ENCODE assay signal across 1 cellular context in the genomic region with DNA sequence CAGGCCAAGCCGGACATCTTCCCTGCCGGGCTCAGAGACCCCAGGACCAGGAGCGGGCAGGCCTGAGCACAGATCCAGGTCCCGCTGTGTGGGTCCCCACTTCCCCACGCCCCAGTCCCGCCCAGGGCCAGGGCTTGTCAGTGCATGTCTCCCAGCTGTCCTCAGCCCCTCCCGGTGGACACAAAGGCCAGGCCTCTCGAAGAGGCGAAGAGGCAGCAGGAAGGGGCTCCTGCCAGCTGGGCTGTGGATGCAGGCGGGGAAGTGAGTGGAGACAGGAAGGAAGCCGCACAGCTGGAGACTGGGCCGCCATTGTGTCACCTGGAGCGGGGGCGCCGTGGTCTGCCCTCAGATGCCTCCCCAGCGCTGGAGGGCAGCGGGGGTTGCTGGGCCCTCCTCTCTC.
TF ChIP-seq lines count a peak whose summit lies in the region.

No MANE protein-coding gene starts in this region.

TF ChIP-seq in WTC11, 78 proteins besides CTCF, POLR2A, EP300 and RAD21 (continued from another document and continues in another):
- TF ChIP-seq, protein P1, sequence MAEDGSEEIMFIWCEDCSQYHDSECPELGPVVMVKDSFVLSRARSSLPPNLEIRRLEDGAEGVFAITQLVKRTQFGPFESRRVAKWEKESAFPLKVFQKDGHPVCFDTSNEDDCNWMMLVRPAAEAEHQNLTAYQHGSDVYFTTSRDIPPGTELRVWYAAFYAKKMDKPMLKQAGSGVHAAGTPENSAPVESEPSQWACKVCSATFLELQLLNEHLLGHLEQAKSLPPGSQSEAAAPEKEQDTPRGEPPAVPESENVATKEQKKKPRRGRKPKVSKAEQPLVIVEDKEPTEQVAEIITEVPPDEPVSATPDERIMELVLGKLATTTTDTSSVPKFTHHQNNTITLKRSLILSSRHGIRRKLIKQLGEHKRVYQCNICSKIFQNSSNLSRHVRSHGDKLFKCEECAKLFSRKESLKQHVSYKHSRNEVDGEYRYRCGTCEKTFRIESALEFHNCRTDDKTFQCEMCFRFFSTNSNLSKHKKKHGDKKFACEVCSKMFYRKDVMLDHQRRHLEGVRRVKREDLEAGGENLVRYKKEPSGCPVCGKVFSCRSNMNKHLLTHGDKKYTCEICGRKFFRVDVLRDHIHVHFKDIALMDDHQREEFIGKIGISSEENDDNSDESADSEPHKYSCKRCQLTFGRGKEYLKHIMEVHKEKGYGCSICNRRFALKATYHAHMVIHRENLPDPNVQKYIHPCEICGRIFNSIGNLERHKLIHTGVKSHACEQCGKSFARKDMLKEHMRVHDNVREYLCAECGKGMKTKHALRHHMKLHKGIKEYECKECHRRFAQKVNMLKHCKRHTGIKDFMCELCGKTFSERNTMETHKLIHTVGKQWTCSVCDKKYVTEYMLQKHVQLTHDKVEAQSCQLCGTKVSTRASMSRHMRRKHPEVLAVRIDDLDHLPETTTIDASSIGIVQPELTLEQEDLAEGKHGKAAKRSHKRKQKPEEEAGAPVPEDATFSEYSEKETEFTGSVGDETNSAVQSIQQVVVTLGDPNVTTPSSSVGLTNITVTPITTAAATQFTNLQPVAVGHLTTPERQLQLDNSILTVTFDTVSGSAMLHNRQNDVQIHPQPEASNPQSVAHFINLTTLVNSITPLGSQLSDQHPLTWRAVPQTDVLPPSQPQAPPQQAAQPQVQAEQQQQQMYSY (CRISPR knock-in tag; IDR thresholded peaks at IDR 0.05): no peak; the same call in 1 of the 2 replicates
- TF ChIP-seq SOX15 (CRISPR knock-in tag; IDR thresholded peaks at IDR 0.05): no peak
- no peak for TF ChIP-seq ZNF671 (CRISPR knock-in tag; IDR thresholded peaks at IDR 0.05)
- TF ChIP-seq MYBL2 (CRISPR knock-in tag; IDR thresholded peaks at IDR 0.05): no peak
- no peak for TF ChIP-seq ELF4 (CRISPR knock-in tag; IDR thresholded peaks at IDR 0.05; ENCODE audit: low read depth)
- no peak for TF ChIP-seq TCF7 (CRISPR knock-in tag; IDR thresholded peaks at IDR 0.05; ENCODE audit: low read depth)
- TF ChIP-seq, protein P2, sequence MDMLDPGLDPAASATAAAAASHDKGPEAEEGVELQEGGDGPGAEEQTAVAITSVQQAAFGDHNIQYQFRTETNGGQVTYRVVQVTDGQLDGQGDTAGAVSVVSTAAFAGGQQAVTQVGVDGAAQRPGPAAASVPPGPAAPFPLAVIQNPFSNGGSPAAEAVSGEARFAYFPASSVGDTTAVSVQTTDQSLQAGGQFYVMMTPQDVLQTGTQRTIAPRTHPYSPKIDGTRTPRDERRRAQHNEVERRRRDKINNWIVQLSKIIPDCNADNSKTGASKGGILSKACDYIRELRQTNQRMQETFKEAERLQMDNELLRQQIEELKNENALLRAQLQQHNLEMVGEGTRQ (CRISPR knock-in tag; IDR thresholded peaks at IDR 0.05): no peak
- no peak for TF ChIP-seq ZNF281 (CRISPR knock-in tag; IDR thresholded peaks at IDR 0.05)
- peak; percentile 72 for TF ChIP-seq ZNF423 (CRISPR knock-in tag; IDR thresholded peaks at IDR 0.05)
- TF ChIP-seq E2F1 (CRISPR knock-in tag; IDR thresholded peaks at IDR 0.05): no peak
- TF ChIP-seq USF1 (CRISPR knock-in tag; IDR thresholded peaks at IDR 0.05): no peak
- TF ChIP-seq NR3C1 (CRISPR knock-in tag; conservative IDR thresholded peaks at IDR 0.05; ENCODE audit: low read depth): no peak
- no peak for TF ChIP-seq ZNF138 (CRISPR knock-in tag; conservative IDR thresholded peaks at IDR 0.05)
- TF ChIP-seq, protein P3, sequence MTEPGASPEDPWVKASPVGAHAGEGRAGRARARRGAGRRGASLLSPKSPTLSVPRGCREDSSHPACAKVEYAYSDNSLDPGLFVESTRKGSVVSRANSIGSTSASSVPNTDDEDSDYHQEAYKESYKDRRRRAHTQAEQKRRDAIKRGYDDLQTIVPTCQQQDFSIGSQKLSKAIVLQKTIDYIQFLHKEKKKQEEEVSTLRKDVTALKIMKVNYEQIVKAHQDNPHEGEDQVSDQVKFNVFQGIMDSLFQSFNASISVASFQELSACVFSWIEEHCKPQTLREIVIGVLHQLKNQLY (CRISPR knock-in tag; IDR thresholded peaks at IDR 0.05): no peak
- TF ChIP-seq OVOL2 (CRISPR knock-in tag; IDR thresholded peaks at IDR 0.05; ENCODE audit: borderline replicate concordance): no peak
- no peak for TF ChIP-seq ZNF416 (CRISPR knock-in tag; IDR thresholded peaks at IDR 0.05)
- no peak for TF ChIP-seq HMGA2 (CRISPR knock-in tag; IDR thresholded peaks at IDR 0.05)
- no peak for TF ChIP-seq JAZF1 (CRISPR knock-in tag; IDR thresholded peaks at IDR 0.05)
- TF ChIP-seq CREB1 (CRISPR knock-in tag; IDR thresholded peaks at IDR 0.05): no peak
- 0 out of 2 replicates have a peak, but pooled peaks have one; percentile 18 for TF ChIP-seq MAX (CRISPR knock-in tag; IDR thresholded peaks at IDR 0.05)
- TF ChIP-seq, protein P4, sequence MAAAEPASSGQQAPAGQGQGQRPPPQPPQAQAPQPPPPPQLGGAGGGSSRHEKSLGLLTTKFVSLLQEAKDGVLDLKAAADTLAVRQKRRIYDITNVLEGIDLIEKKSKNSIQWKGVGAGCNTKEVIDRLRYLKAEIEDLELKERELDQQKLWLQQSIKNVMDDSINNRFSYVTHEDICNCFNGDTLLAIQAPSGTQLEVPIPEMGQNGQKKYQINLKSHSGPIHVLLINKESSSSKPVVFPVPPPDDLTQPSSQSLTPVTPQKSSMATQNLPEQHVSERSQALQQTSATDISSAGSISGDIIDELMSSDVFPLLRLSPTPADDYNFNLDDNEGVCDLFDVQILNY (CRISPR knock-in tag; IDR thresholded peaks at IDR 0.05): 0 out of 2 replicates have a peak, but pooled peaks have one; percentile 55
- TF ChIP-seq NFATC4 (CRISPR knock-in tag; IDR thresholded peaks at IDR 0.05): no peak
- peak; percentile 99 for TF ChIP-seq ETV6 (CRISPR knock-in tag; IDR thresholded peaks at IDR 0.05)
- no peak for TF ChIP-seq ZMAT4 (CRISPR knock-in tag; IDR thresholded peaks at IDR 0.05)
- TF ChIP-seq FOXJ3 (CRISPR knock-in tag; IDR thresholded peaks at IDR 0.05; ENCODE audit: borderline replicate concordance): no peak
- no peak for TF ChIP-seq TEAD4 (CRISPR knock-in tag; IDR thresholded peaks at IDR 0.05)
- no peak for TF ChIP-seq AR (CRISPR knock-in tag; IDR thresholded peaks at IDR 0.05)
- TF ChIP-seq, protein P5, sequence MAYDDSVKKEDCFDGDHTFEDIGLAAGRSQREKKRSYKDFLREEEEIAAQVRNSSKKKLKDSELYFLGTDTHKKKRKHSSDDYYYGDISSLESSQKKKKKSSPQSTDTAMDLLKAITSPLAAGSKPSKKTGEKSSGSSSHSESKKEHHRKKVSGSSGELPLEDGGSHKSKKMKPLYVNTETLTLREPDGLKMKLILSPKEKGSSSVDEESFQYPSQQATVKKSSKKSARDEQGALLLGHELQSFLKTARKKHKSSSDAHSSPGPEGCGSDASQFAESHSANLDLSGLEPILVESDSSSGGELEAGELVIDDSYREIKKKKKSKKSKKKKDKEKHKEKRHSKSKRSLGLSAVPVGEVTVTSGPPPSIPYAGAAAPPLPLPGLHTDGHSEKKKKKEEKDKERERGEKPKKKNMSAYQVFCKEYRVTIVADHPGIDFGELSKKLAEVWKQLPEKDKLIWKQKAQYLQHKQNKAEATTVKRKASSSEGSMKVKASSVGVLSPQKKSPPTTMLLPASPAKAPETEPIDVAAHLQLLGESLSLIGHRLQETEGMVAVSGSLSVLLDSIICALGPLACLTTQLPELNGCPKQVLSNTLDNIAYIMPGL (CRISPR knock-in tag; IDR thresholded peaks at IDR 0.05): peak; percentile 33; the same call in 1 of the 2 replicates
- TF ChIP-seq ZBTB21 (CRISPR knock-in tag; IDR thresholded peaks at IDR 0.05; ENCODE audit: borderline replicate concordance): no peak
- TF ChIP-seq IRF1 (CRISPR knock-in tag; IDR thresholded peaks at IDR 0.05): 0 out of 2 replicates have a peak, but pooled peaks have one; percentile 44
- no peak for TF ChIP-seq ZNF219 (CRISPR knock-in tag; IDR thresholded peaks at IDR 0.05; ENCODE audit: borderline replicate concordance)
- no peak for TF ChIP-seq NR1H2 (CRISPR knock-in tag; IDR thresholded peaks at IDR 0.05)
- no peak for TF ChIP-seq JUN (CRISPR knock-in tag; IDR thresholded peaks at IDR 0.05)
- no peak for TF ChIP-seq ZNF317 (CRISPR knock-in tag; IDR thresholded peaks at IDR 0.05; ENCODE audit: borderline replicate concordance, low read depth)
- TF ChIP-seq FOXK1 (CRISPR knock-in tag; IDR thresholded peaks at IDR 0.05): no peak
- TF ChIP-seq GTF2I (CRISPR knock-in tag; conservative IDR thresholded peaks at IDR 0.05): no peak
- TF ChIP-seq, protein P6, sequence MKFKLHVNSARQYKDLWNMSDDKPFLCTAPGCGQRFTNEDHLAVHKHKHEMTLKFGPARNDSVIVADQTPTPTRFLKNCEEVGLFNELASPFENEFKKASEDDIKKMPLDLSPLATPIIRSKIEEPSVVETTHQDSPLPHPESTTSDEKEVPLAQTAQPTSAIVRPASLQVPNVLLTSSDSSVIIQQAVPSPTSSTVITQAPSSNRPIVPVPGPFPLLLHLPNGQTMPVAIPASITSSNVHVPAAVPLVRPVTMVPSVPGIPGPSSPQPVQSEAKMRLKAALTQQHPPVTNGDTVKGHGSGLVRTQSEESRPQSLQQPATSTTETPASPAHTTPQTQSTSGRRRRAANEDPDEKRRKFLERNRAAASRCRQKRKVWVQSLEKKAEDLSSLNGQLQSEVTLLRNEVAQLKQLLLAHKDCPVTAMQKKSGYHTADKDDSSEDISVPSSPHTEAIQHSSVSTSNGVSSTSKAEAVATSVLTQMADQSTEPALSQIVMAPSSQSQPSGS (CRISPR knock-in tag; IDR thresholded peaks at IDR 0.05; ENCODE audit: borderline replicate concordance, low read depth): no peak
